In genomic region chr11:126304457-126305072, GRCh38 we compare ENCODE assay signal across 8 cellular contexts. TPM values are rescaled to one million over a fixed set of nuclear protein-coding genes. Genes with fewer than 3 reads are reported as not detected.
A peak's percentile ranks its signal among the peaks of the same experiment; 100 is the strongest.
DNase-seq lines count a peak whose midpoint lies in the region; ATAC-seq, FAIRE-seq and TF ChIP-seq lines count a peak whose summit lies in the region.

No MANE protein-coding gene starts in this region.

- no peaks in the 10 kb centered on the region for H3K27me3 ChIP-seq in iPS-18a (ENCODE audit: control insufficient read depth, insufficient read depth, low read length)

- peak overlapping the region; percentile 97 for H3K4me3 Mint-ChIP-seq in activated naive CD8-positive, alpha-beta T cell treated with anti-CD3 and anti-CD28 coated beads for 36 hours
- H3K4me3 Mint-ChIP-seq in stimulated activated naive B cell treated with anti-CD40 and anti-IgM and Interleukin-4, amounts not matched to agents 10 μg/mL and 1 μg/mL and 100 μg/mL, for 72 hours = peak overlapping the region; percentile 98 to 99

- H3K36me3 ChIP-seq in iPS-18a (ENCODE audit: control insufficient read depth, low read depth, low read length) = no peaks in the 10 kb centered on the region

- no peaks in the 10 kb centered on the region for H3K9me3 ChIP-seq in iPS-18a (ENCODE audit: control insufficient read depth, low read depth, low read length)

- H3K27me3 Mint-ChIP-seq in activated naive CD8-positive, alpha-beta T cell treated with anti-CD3 and anti-CD28 coated beads for 36 hours = no peaks in the 10 kb centered on the region
- no peaks in the 10 kb centered on the region for H3K27me3 Mint-ChIP-seq in stimulated activated naive B cell treated with anti-CD40 and anti-IgM and Interleukin-4, amounts not matched to agents 10 μg/mL and 1 μg/mL and 100 μg/mL, for 72 hours

- H3K27ac Mint-ChIP-seq in activated naive CD8-positive, alpha-beta T cell treated with anti-CD3 and anti-CD28 coated beads for 36 hours = peak overlapping the region; percentile 100
- H3K27ac Mint-ChIP-seq in stimulated activated naive B cell treated with anti-CD40 and anti-IgM and Interleukin-4, amounts not matched to agents 10 μg/mL and 1 μg/mL and 100 μg/mL, for 72 hours = peak overlapping the region; percentile 99

- H3K36me3 Mint-ChIP-seq in activated naive CD8-positive, alpha-beta T cell treated with anti-CD3 and anti-CD28 coated beads for 36 hours = peaks cover 32% of the 10 kb centered on the region
- peaks cover 16 to 32% of the 10 kb centered on the region in 2 donors for H3K36me3 Mint-ChIP-seq in stimulated activated naive B cell treated with anti-CD40 and anti-IgM and Interleukin-4, amounts not matched to agents 10 μg/mL and 1 μg/mL and 100 μg/mL, for 72 hours

- peak overlapping the region; percentile 91 for H3K27ac ChIP-seq in iPS-18a (ENCODE audit: low read length)

- H3K9me3 Mint-ChIP-seq in activated naive CD8-positive, alpha-beta T cell treated with anti-CD3 and anti-CD28 coated beads for 36 hours = peaks cover 3% of the 10 kb centered on the region
- H3K9me3 Mint-ChIP-seq in stimulated activated naive B cell treated with anti-CD40 and anti-IgM and Interleukin-4, amounts not matched to agents 10 μg/mL and 1 μg/mL and 100 μg/mL, for 72 hours = peaks cover 0 to 3% of the 10 kb centered on the region in 2 donors

- DNase-seq in activated naive CD8-positive, alpha-beta T cell treated with anti-CD3 and anti-CD28 coated beads for 36 hours = no peak
- no peak for DNase-seq in stimulated activated naive B cell treated with anti-CD40 and anti-IgM and Interleukin-4, amounts not matched to agents 10 μg/mL and 1 μg/mL and 100 μg/mL, for 72 hours
- DNase-seq in SW480 (ENCODE audit: low spot score) = no peak
- DNase-seq in H54 (ENCODE audit: insufficient read length, low spot score) = no peak

- peaks cover 21% of the 10 kb centered on the region for H3K4me1 Mint-ChIP-seq in activated naive CD8-positive, alpha-beta T cell treated with anti-CD3 and anti-CD28 coated beads for 36 hours
- H3K4me1 Mint-ChIP-seq in stimulated activated naive B cell treated with anti-CD40 and anti-IgM and Interleukin-4, amounts not matched to agents 10 μg/mL and 1 μg/mL and 100 μg/mL, for 72 hours = peaks cover 15 to 44% of the 10 kb centered on the region in 2 donors

- no peaks in the 10 kb centered on the region for H3K4me1 ChIP-seq in iPS-18a (ENCODE audit: control insufficient read depth, low read depth, low read length)

- H3K9ac ChIP-seq in iPS-18a (ENCODE audit: low read length) = peak overlapping the region; percentile 88

- ATAC-seq in GM18502 (IDR thresholded peaks at IDR 0.05; ENCODE audit: poor library complexity, unreplicated experiment) = peak; percentile 39
- peak; percentile 39 for ATAC-seq in HG03378 (IDR thresholded peaks at IDR 0.05; ENCODE audit: unreplicated experiment)
- ATAC-seq in stimulated activated naive B cell treated with anti-CD40 and anti-IgM and Interleukin-4, amounts not matched to agents 10 μg/mL and 1 μg/mL and 100 μg/mL, for 72 hours (replicated peaks) = peak; percentile 1 to 8
- no peak for ATAC-seq in HG02610 (IDR thresholded peaks at IDR 0.05; ENCODE audit: unreplicated experiment)

- TF ChIP-seq POLR2A in H54 (IDR thresholded peaks at IDR 0.05; ENCODE audit: low read depth, low read length) = no peak

- H3K4me3 ChIP-seq in iPS-18a (ENCODE audit: low read length) = peak overlapping the region; percentile 75

- no peak for FAIRE-seq in H54 (lab: Jason Lieb, UNC)

RNA-seq across cellular contexts. Expression of gene DCPS, which starts 0.7 kb away (rescaled TPM):
- 10 to 100 TPM; 29.1 to 29.3 TPM for total RNA-seq in activated naive CD8-positive, alpha-beta T cell treated with anti-CD3 and anti-CD28 coated beads for 36 hours

RNA-seq across cellular contexts. Expression of gene TIRAP, which starts 21.7 kb away (rescaled TPM):
- 1 to 10 TPM; 4.7 to 5.2 TPM for total RNA-seq in activated naive CD8-positive, alpha-beta T cell treated with anti-CD3 and anti-CD28 coated beads for 36 hours

RNA-seq across cellular contexts. Expression of gene FOXRED1, which starts 35.6 kb away (rescaled TPM):
- 10 to 100 TPM; 43.8 to 44.5 TPM for total RNA-seq in activated naive CD8-positive, alpha-beta T cell treated with anti-CD3 and anti-CD28 coated beads for 36 hours

RNA-seq across cellular contexts. Expression of gene SRPRA, which starts 35.9 kb away (rescaled TPM):
- total RNA-seq in activated naive CD8-positive, alpha-beta T cell treated with anti-CD3 and anti-CD28 coated beads for 36 hours = 100 to 1,000 TPM; 153 to 158 TPM

RNA-seq across cellular contexts. Expression of gene ST3GAL4, which starts 50.9 kb away (rescaled TPM):
- 10 to 100 TPM; 10.6 to 11.8 TPM for total RNA-seq in activated naive CD8-positive, alpha-beta T cell treated with anti-CD3 and anti-CD28 coated beads for 36 hours
